8 cellular contexts compared by ENCODE assay signal in the genomic region with DNA sequence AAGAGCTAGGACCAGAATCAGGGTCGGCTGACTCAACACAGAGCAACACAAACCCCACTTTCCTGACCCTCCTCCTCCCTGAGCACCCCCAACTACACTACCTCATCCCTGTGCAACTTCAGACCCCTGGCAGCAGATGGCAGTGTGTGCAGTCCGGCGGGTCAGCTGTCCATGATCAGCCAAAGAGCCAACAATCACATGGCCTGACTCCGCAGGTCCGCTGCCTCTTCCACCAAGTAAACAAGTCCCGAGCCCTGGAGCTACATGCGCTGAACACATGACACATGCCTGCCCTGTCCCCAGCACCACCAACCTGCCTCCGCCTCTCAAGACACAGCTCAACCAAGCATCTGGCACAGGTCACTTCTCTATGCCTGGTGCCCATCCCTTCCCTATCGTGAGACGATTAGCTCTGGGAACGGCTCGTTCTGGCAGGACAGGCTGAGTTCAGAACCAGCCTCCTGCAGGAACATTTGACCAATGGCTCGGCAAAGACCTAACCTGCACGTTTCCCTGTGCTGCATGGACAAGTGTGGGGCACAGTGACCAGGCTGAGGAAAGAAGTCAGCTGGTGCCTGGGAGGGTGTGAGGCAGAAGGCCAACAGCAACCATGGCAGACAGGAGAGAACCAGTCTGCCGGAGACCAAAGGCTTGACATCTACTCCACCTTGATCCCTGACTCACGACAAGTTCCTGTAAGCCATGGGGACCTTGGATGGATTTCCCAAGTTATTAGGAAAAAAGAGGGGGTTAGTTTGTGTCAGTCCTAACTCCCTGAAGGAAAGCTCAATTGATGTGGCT.
DNase-seq lines count a peak whose midpoint lies in the region; TF ChIP-seq lines count a peak whose summit lies in the region.

No MANE protein-coding gene starts in this region.

- no peak for TF ChIP-seq POLR2A in erythroblast (IDR thresholded peaks at IDR 0.05; ENCODE audit: low read length)

- H3K36me3 Mint-ChIP-seq in nephron progenitor cell (ENCODE audit: low read depth) = peaks cover 11% of the 10 kb centered on the region

- DNase-seq in NCI-H2029 (lab: John Stamatoyannopoulos, UW) (peak; percentile 24), NCI-H2029 treated with DMSO at 0.1 percent for 48 hours (lab: John Stamatoyannopoulos, UW) (no peak), RKO (ENCODE audit: low spot score) (peak; percentile 18), erythroblast (lab: John Stamatoyannopoulos, UW) (peak; percentile 39 to 57), nephron progenitor cell (peak; percentile 27), T-helper 1 cell (no peak), retina (no peak)
- DNase-seq in activated CD4-positive, alpha-beta T cell treated with anti-CD3 and anti-CD28 coated beads for 4 hours = no peak

- no peak overlapping the region for H3K27ac Mint-ChIP-seq in nephron progenitor cell

- peaks cover 29% of the 10 kb centered on the region for H3K4me1 Mint-ChIP-seq in nephron progenitor cell

- no peak overlapping the region for H3K4me3 Mint-ChIP-seq in nephron progenitor cell

- peak; percentile 14 for TF ChIP-seq CTCF in nephron progenitor cell (IDR thresholded peaks at IDR 0.05)

- H3K9me3 Mint-ChIP-seq in nephron progenitor cell = no peaks in the 10 kb centered on the region

- peaks cover 8% of the 10 kb centered on the region for H3K27me3 Mint-ChIP-seq in nephron progenitor cell (ENCODE audit: low read depth, poor library complexity)

Comparison
In these comparisons a context has a peak if more than half of its experiments do, and no peak if none do; other contexts are left out.
1. DNase-seq: peak in NCI-H2029 (single experiment), RKO (single experiment), erythroblast (2 of 2) and nephron progenitor cell (single experiment); none in NCI-H2029 treated with DMSO at 0.1 percent for 48 hours (single experiment), T-helper 1 cell (0 of 5), activated CD4-positive, alpha-beta T cell treated with anti-CD3 and anti-CD28 coated beads for 4 hours (0 of 2) and retina (single experiment).